ENCODE assay signal across 17 cellular contexts in the genomic region with DNA sequence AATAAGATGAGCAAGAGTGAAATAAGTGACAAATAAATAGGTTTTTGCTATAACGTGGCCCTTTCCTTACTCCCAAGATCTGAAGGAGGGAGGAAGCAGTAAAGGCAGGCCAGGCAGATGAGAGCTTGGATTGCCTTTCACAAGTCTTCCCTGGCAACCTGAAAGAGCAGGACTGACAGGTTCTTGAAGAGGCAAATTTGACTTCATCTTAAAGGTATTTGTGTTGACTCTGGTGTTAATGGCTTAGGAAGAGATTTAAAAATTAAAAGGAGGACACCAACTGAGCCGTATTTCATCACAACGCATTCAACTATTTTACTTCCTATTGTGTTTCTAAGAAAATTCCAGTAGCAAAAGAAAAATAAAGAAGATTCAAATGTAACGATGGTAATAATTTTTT. TPM values are rescaled to one million over a fixed set of nuclear protein-coding genes. Genes with fewer than 3 reads are reported as not detected.
DNase-seq lines count a peak whose midpoint lies in the region; ATAC-seq and TF ChIP-seq lines count a peak whose summit lies in the region.
"Had no signal": no experiment of that assay in that cellular context is flagged by ENCODE, and none has a peak within 500 bp of the region (broad histone marks: within the 10 kb centered on the region; RNA-seq: fewer than 3 reads in every experiment).

No MANE protein-coding gene starts in this region.

- H3K4me3 ChIP-seq in Panc1 (ENCODE audit: low read depth in 2 of 2, low read length in 2 of 2) (no peak overlapping the region), prostate gland (no peak overlapping the region)
- H3K4me3 ChIP-seq: upper lobe of left lung had no signal

- CTCF ChIA-PET in Panc1 (lab: Charles Lee), result interaction anchor here (0.7 kb wide), 1 partner anchor 9 kb away, joined by 4 read pairs; no protein-coding TSS in a partner anchor

- H3K9me3 ChIP-seq in Panc1 (ENCODE audit: control insufficient read depth, insufficient read depth, low read depth, low read length), result no peaks in the 10 kb centered on the region
- no peaks in the 10 kb centered on the region for H3K9me3 ChIP-seq in prostate gland
- H3K9me3 ChIP-seq: BE2C, upper lobe of left lung had no signal

- POLR2A ChIA-PET in Panc1 (lab: Charles Lee), result no interaction called here

- TF ChIP-seq CTCF in Panc1 (IDR thresholded peaks at IDR 0.05) (no peak), prostate gland (IDR thresholded peaks at IDR 0.05) (no peak)

- no peak for TF ChIP-seq POLR2A in prostate gland (IDR thresholded peaks at IDR 0.05)

- WGBS in prostate gland, result 53% methylated on average over 4 of the region's 4 CpGs

- intact Hi-C loops in Panc1 (cut with micrococcal nuclease; ENCODE audit: unreplicated experiment), result no loop called here
- intact Hi-C loops in prostate gland (cut with DNase I), result no loop called here

- H3K27me3 ChIP-seq in Panc1 (ENCODE audit: control insufficient read depth, insufficient read depth, low read length) (no peaks in the 10 kb centered on the region), prostate gland (replicated peaks; ENCODE audit: insufficient read depth) (no peaks in the 10 kb centered on the region)
- H3K27me3 ChIP-seq: BE2C, upper lobe of left lung had no signal

- peak; percentile 5 for DNase-seq in DMS53 (lab: John Stamatoyannopoulos, UW)
- no peak for DNase-seq in DMS53 treated with DMSO at 0.1 percent for 48 hours (lab: John Stamatoyannopoulos, UW; ENCODE audit: unreplicated experiment)
- no peak for DNase-seq in Panc1 (ENCODE audit: low read depth, low spot score)
- peak; percentile 44 for DNase-seq in prostate gland (ENCODE audit: low spot score)
- DNase-seq in NCI-H128 (lab: John Stamatoyannopoulos, UW; ENCODE audit: unreplicated experiment), result no peak
- no peak for DNase-seq in T1000 (lab: John Stamatoyannopoulos, UW)
- DNase-seq: activated CD4-positive, alpha-beta T cell treated with anti-CD3 and anti-CD28 coated beads for 4 hours; activated effector memory CD4-positive, alpha-beta T cell treated with anti-CD3 and anti-CD28 coated beads, Interleukin-2, amount 50 U/mL, for 16 hours; BE2C; NCI-H146; NCI-H524; nephron progenitor cell; stimulated activated naive CD8-positive, alpha-beta T cell treated with anti-CD3 and anti-CD28 coated beads, Interleukin-15, Interleukin-2, amounts not matched to agents 100 U/mL and 50 U/mL, for 24 hours had no signal

- in situ Hi-C loops in Panc1 (cut with HindIII; ENCODE audit: low pct_unique_long_range_greater_than_20kb, low sequenced_read_pairs), result no loop called here

- H3K36me3 ChIP-seq in Panc1 (ENCODE audit: control insufficient read depth, insufficient read depth, low read length) (peaks cover 4% of the 10 kb centered on the region; the same call in 1 of the 2 replicates), prostate gland (no peaks in the 10 kb centered on the region)
- H3K36me3 ChIP-seq: BE2C, upper lobe of left lung had no signal

- H3K27ac ChIP-seq in Panc1 (ENCODE audit: low read length) (no peak overlapping the region), prostate gland (no peak overlapping the region)
- H3K27ac ChIP-seq: 22Rv1, upper lobe of left lung had no signal

- BruUV-seq in Panc1 (replicated peaks; lab: Mats Ljungman, UMichigan), result TSS peak; percentile 22

- peaks cover 22% of the 10 kb centered on the region for H3K4me1 ChIP-seq in Panc1 (ENCODE audit: control insufficient read depth, insufficient read depth, low read length)
- no peaks in the 10 kb centered on the region for H3K4me1 ChIP-seq in prostate gland (replicated peaks)

- no peak for ATAC-seq in Panc1
- ATAC-seq in esophagus mucosa, result peak; percentile 54
- ATAC-seq in GM19324 (IDR thresholded peaks at IDR 0.05; ENCODE audit: low FRiP score, unreplicated experiment), result no peak
- ATAC-seq: stimulated activated naive CD8-positive, alpha-beta T cell treated with anti-CD3 and anti-CD28 coated beads, Interleukin-15, Interleukin-2, amounts not matched to agents 100 U/mL and 50 U/mL, for 24 hours had no signal

RNA-seq across cellular contexts. Expression of a gene that starts 3.2 kb away (rescaled TPM):
- total RNA-seq in Panc1 (2021; ENCODE audit: unreplicated experiment) (37.4 TPM), esophagus mucosa (38.5 TPM), prostate gland (10 to 100 TPM; 15.0 to 32.3 TPM)
- polyA plus RNA-seq in Panc1 (2012; ENCODE audit: insufficient read length), result 12.8 TPM

Comparison
In these comparisons a context has a peak if more than half of its experiments do, and no peak if none do; other contexts are left out.
1. DNase-seq: peak in DMS53 (single experiment) and prostate gland (single experiment); none in DMS53 treated with DMSO at 0.1 percent for 48 hours (single experiment), Panc1 (single experiment), NCI-H128 (single experiment) and T1000 (single experiment).